1 cellular context compared by ENCODE assay signal in the genomic region with DNA sequence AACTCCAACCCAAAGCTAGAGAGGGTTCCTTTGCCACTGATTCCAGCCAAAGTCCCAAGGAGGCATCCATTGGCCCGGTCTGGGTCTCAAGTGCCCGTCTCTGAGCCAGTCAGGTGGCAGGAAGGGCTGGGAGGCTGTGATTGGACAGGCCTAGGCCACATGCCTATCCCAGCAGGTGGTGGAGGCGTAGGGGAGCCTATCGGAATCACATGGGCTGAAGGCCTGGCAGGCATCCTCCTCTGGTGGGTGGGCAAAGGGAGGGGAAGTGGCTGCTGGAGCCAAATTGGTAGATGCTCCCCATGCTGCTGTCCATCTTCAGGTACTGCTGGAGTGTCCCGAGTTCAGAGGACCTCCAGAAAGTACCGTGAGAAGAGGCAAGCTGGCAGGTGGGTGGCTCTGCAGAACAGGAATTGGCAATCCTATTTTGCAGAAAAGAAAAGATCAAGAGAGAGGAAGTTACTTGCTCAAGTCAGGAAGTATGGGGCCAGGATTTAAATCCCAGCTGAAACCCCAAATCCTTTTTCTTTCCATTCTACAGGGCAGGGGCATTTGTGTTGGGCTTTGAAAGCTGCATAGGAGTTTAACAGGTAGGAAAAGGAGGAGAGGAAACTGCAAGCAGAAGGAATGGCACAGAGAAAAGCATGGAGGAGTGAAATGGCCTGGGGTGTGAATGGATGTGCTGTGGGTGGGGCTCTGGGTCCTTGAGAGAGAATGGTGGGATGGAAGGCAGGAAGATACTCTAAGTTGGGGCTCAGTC.
TF ChIP-seq lines count a peak whose summit lies in the region.

No MANE protein-coding gene starts in this region.

TF ChIP-seq in H1, 55 proteins besides CTCF, POLR2A, EP300 and RAD21:
- TF ChIP-seq, protein P1, sequence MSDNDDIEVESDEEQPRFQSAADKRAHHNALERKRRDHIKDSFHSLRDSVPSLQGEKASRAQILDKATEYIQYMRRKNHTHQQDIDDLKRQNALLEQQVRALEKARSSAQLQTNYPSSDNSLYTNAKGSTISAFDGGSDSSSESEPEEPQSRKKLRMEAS (IDR thresholded peaks at IDR 0.05) = peak; percentile 39
- TF ChIP-seq CHD7 (IDR thresholded peaks at IDR 0.05; ENCODE audit: insufficient replicate concordance, low read length) = no peak
- TF ChIP-seq, protein P2, sequence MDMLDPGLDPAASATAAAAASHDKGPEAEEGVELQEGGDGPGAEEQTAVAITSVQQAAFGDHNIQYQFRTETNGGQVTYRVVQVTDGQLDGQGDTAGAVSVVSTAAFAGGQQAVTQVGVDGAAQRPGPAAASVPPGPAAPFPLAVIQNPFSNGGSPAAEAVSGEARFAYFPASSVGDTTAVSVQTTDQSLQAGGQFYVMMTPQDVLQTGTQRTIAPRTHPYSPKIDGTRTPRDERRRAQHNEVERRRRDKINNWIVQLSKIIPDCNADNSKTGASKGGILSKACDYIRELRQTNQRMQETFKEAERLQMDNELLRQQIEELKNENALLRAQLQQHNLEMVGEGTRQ (IDR thresholded peaks at IDR 0.05; ENCODE audit: low read length) = peak; percentile 73
